ENCODE assay signal across 15 cellular contexts in genomic region chr6:30378290-30378937, GRCh38. TPM values are rescaled to one million over a fixed set of nuclear protein-coding genes. Genes with fewer than 3 reads are reported as not detected.
DNase-seq lines count a peak whose midpoint lies in the region; ATAC-seq, FAIRE-seq and TF ChIP-seq lines count a peak whose summit lies in the region.
"Had no signal": no experiment of that assay in that cellular context is flagged by ENCODE, and none has a peak within 500 bp of the region (broad histone marks: within the 10 kb centered on the region; RNA-seq: fewer than 3 reads in every experiment).

No MANE protein-coding gene starts in this region.

- H3K4me3 ChIP-seq in A673 (ENCODE audit: low read depth, low read length, poor library complexity, severe bottlenecking), result no peak overlapping the region
- no peak overlapping the region for H3K4me3 ChIP-seq in astrocyte (ENCODE audit: insufficient read depth, low read depth, low read length)
- no peak overlapping the region for H3K4me3 ChIP-seq in effector memory CD4-positive, alpha-beta T cell (ENCODE audit: insufficient read depth, low read depth, low read length, poor library complexity, severe bottlenecking)
- H3K4me3 ChIP-seq: HAP-1 had no signal

- DNase-seq in A673 (ENCODE audit: low spot score), result peak; percentile 30
- DNase-seq in HuH-7.5 (ENCODE audit: low spot score), result peak; percentile 15
- DNase-seq in astrocyte (ENCODE audit: low read depth), result peak; percentile 5
- peak; percentile 69 for DNase-seq in iPS-NIHi7 (ENCODE audit: extremely low spot score)
- DNase-seq in activated CD4-positive, alpha-beta memory T cell treated with anti-CD3 and anti-CD28 coated beads for 36 hours, result no peak
- DNase-seq in effector memory CD4-positive, alpha-beta T cell, result no peak
- DNase-seq in activated effector memory CD4-positive, alpha-beta T cell treated with anti-CD3 and anti-CD28 coated beads, Interleukin-2, amount 50 U/mL, for 16 hours, result no peak
- DNase-seq: activated CD4-positive, alpha-beta memory T cell treated with anti-CD3 and anti-CD28 coated beads, Interleukin-2, amount 10 ng/mL, durations not matched to agents 7 days and 5 days; activated gamma-delta T cell treated with Interleukin-2 at 50 U/mL for 16 hours; DND-41; NCI-H2029; stimulated activated CD4-positive, alpha-beta T cell treated with anti-CD3 and anti-CD28 coated beads, Interleukin-2, amount 100 ng/mL, for 24 hours; T-helper 2 cell had no signal

- no peaks in the 10 kb centered on the region for H3K36me3 Mint-ChIP-seq in astrocyte (ENCODE audit: low read depth, unreplicated experiment)
- no peaks in the 10 kb centered on the region for H3K36me3 Mint-ChIP-seq in activated CD4-positive, alpha-beta memory T cell treated with anti-CD3 and anti-CD28 coated beads for 36 hours

- no peaks in the 10 kb centered on the region for H4K20me1 ChIP-seq in astrocyte (ENCODE audit: insufficient read depth, low read length)

- intact Hi-C loops in A673 (cut with micrococcal nuclease; ENCODE audit: unreplicated experiment), result no loop called here
- intact Hi-C loops in activated CD4-positive, alpha-beta memory T cell treated with anti-CD3 and anti-CD28 coated beads for 36 hours (cut with micrococcal nuclease), result no loop called here

- no peak overlapping the region for H3K27ac ChIP-seq in A673 (ENCODE audit: low read depth, low read length, poor library complexity, severe bottlenecking)
- H3K27ac ChIP-seq in astrocyte (ENCODE audit: low read depth, low read length), result no peak overlapping the region
- no peak overlapping the region for H3K27ac ChIP-seq in effector memory CD4-positive, alpha-beta T cell (ENCODE audit: insufficient read depth, low read length, poor library complexity, severe bottlenecking)

- peaks cover 68% of the 10 kb centered on the region for H3K27me3 Mint-ChIP-seq in astrocyte (ENCODE audit: low read depth, unreplicated experiment)
- H3K27me3 Mint-ChIP-seq in activated CD4-positive, alpha-beta memory T cell treated with anti-CD3 and anti-CD28 coated beads for 36 hours, result peaks cover 25% of the 10 kb centered on the region

- ATAC-seq in GM21367 (IDR thresholded peaks at IDR 0.05; ENCODE audit: unreplicated experiment), result no peak

- H2AFZ ChIP-seq in astrocyte (ENCODE audit: low read depth, low read length), result no peak overlapping the region

- BruUV-seq in A673 (replicated peaks; lab: Mats Ljungman, UMichigan), result no TSS peak

- CTCF ChIA-PET in A673 (lab: Charles Lee), result no interaction called here
- CTCF ChIA-PET in activated CD4-positive, alpha-beta memory T cell treated with anti-CD3 and anti-CD28 coated beads for 36 hours (lab: Charles Lee), result no interaction called here

- no peaks in the 10 kb centered on the region for H3K9me3 Mint-ChIP-seq in astrocyte (ENCODE audit: unreplicated experiment)
- H3K9me3 Mint-ChIP-seq in activated CD4-positive, alpha-beta memory T cell treated with anti-CD3 and anti-CD28 coated beads for 36 hours, result no peaks in the 10 kb centered on the region
- H3K9me3 Mint-ChIP-seq: activated CD4-positive, alpha-beta memory T cell treated with anti-CD3 and anti-CD28 coated beads, Interleukin-2, amount 10 ng/mL, durations not matched to agents 7 days and 5 days had no signal

- H3K36me3 ChIP-seq in A673 (ENCODE audit: insufficient read depth, low read length, poor library complexity, severe bottlenecking), result no peaks in the 10 kb centered on the region
- no peaks in the 10 kb centered on the region for H3K36me3 ChIP-seq in astrocyte (ENCODE audit: insufficient read depth, low read length)
- no peaks in the 10 kb centered on the region for H3K36me3 ChIP-seq in effector memory CD4-positive, alpha-beta T cell (ENCODE audit: control insufficient read depth, insufficient read depth, low read length)
- H3K36me3 ChIP-seq: HAP-1 had no signal

- no peak for FAIRE-seq in astrocyte (lab: Jason Lieb, UNC)

- H3K9me3 ChIP-seq in A673 (ENCODE audit: low read depth, low read length, poor library complexity, severe bottlenecking), result no peaks in the 10 kb centered on the region
- no peaks in the 10 kb centered on the region for H3K9me3 ChIP-seq in astrocyte (ENCODE audit: insufficient read depth, low read depth, low read length)
- H3K9me3 ChIP-seq in effector memory CD4-positive, alpha-beta T cell (ENCODE audit: control insufficient read depth, low read length), result no peaks in the 10 kb centered on the region
- H3K9me3 ChIP-seq: HAP-1 had no signal

- H3K4me2 ChIP-seq in astrocyte (ENCODE audit: low read length), result no peak overlapping the region

- H3K4me3 Mint-ChIP-seq in astrocyte (ENCODE audit: unreplicated experiment), result no peak overlapping the region
- H3K4me3 Mint-ChIP-seq in activated CD4-positive, alpha-beta memory T cell treated with anti-CD3 and anti-CD28 coated beads for 36 hours, result no peak overlapping the region
- H3K4me3 Mint-ChIP-seq: activated CD4-positive, alpha-beta memory T cell treated with anti-CD3 and anti-CD28 coated beads, Interleukin-2, amount 10 ng/mL, durations not matched to agents 7 days and 5 days had no signal

- no peak overlapping the region for H3K9ac ChIP-seq in astrocyte (ENCODE audit: low read length)

- H3K4me1 Mint-ChIP-seq in astrocyte (ENCODE audit: low read depth, unreplicated experiment), result no peaks in the 10 kb centered on the region
- no peaks in the 10 kb centered on the region for H3K4me1 Mint-ChIP-seq in activated CD4-positive, alpha-beta memory T cell treated with anti-CD3 and anti-CD28 coated beads for 36 hours (ENCODE audit: low read depth)
- H3K4me1 Mint-ChIP-seq: activated CD4-positive, alpha-beta memory T cell treated with anti-CD3 and anti-CD28 coated beads, Interleukin-2, amount 10 ng/mL, durations not matched to agents 7 days and 5 days had no signal

- H3K4me1 ChIP-seq in A673 (ENCODE audit: insufficient read depth, low read length, poor library complexity, severe bottlenecking) (no peaks in the 10 kb centered on the region), astrocyte (ENCODE audit: insufficient read depth, low read length) (no peaks in the 10 kb centered on the region)
- H3K4me1 ChIP-seq in effector memory CD4-positive, alpha-beta T cell (ENCODE audit: control insufficient read depth, insufficient read depth, low read length, poor library complexity, severe bottlenecking), result no peaks in the 10 kb centered on the region
- H3K4me1 ChIP-seq: HAP-1 had no signal

- TF ChIP-seq CTCF in A673 (conservative IDR thresholded peaks at IDR 0.05; ENCODE audit: low read depth, low read length) (no peak), astrocyte (IDR thresholded peaks at IDR 0.05; ENCODE audit: insufficient read depth, low read depth, low read length) (no peak)

- H3K79me2 ChIP-seq in astrocyte (ENCODE audit: insufficient read depth, low read length), result no peaks in the 10 kb centered on the region

- POLR2A ChIA-PET in A673 (lab: Charles Lee; ENCODE audit: low non-redundant PET), result no interaction called here
- POLR2A ChIA-PET in activated CD4-positive, alpha-beta memory T cell treated with anti-CD3 and anti-CD28 coated beads for 36 hours (lab: Charles Lee), result no interaction called here

- no peak overlapping the region for H3K27ac Mint-ChIP-seq in astrocyte (ENCODE audit: unreplicated experiment)
- H3K27ac Mint-ChIP-seq in activated CD4-positive, alpha-beta memory T cell treated with anti-CD3 and anti-CD28 coated beads for 36 hours, result no peak overlapping the region
- H3K27ac Mint-ChIP-seq: activated CD4-positive, alpha-beta memory T cell treated with anti-CD3 and anti-CD28 coated beads, Interleukin-2, amount 10 ng/mL, durations not matched to agents 7 days and 5 days had no signal

- H3K27me3 ChIP-seq in A673 (replicated peaks; ENCODE audit: insufficient read depth, low read depth, low read length, poor library complexity), result peaks cover 5% of the 10 kb centered on the region
- H3K27me3 ChIP-seq in astrocyte (ENCODE audit: insufficient read depth, low read length), result peaks cover 27% of the 10 kb centered on the region
- peaks cover 13% of the 10 kb centered on the region for H3K27me3 ChIP-seq in effector memory CD4-positive, alpha-beta T cell (replicated peaks; ENCODE audit: control insufficient read depth, insufficient read depth, low read length, poor library complexity, severe bottlenecking)

RNA-seq across cellular contexts. Expression of gene RPP21, which starts 33.5 kb away (rescaled TPM):
- total RNA-seq in A673 (2021) (65.1 and 65.9 TPM in 2 replicates), astrocyte (33.5 and 41.8 TPM in 2 replicates)
- 10 to 100 TPM; 34.6 to 38.3 TPM for total RNA-seq in activated CD4-positive, alpha-beta memory T cell treated with anti-CD3 and anti-CD28 coated beads for 36 hours

RNA-seq across cellular contexts. Expression of gene TRIM39, which starts 51.7 kb away (rescaled TPM):
- total RNA-seq in A673 (2021) (13.7 and 14.3 TPM in 2 replicates), astrocyte (18.3 and 20.7 TPM in 2 replicates)
- 10 to 100 TPM; 13.7 to 15.6 TPM for total RNA-seq in activated CD4-positive, alpha-beta memory T cell treated with anti-CD3 and anti-CD28 coated beads for 36 hours

Comparison
In these comparisons a context has a peak if more than half of its experiments do, and no peak if none do; other contexts are left out.
1. DNase-seq: peak in A673 (single experiment), HuH-7.5 (single experiment), astrocyte (single experiment) and iPS-NIHi7 (single experiment); none in activated CD4-positive, alpha-beta memory T cell treated with anti-CD3 and anti-CD28 coated beads for 36 hours (single experiment), effector memory CD4-positive, alpha-beta T cell (0 of 3) and activated effector memory CD4-positive, alpha-beta T cell treated with anti-CD3 and anti-CD28 coated beads, Interleukin-2, amount 50 U/mL, for 16 hours (single experiment).